9 cellular contexts compared by ENCODE assay signal in genomic region chr16:30011505-30012480, GRCh38. TPM values are rescaled to one million over a fixed set of nuclear protein-coding genes. Genes with fewer than 3 reads are reported as not detected.
DNase-seq lines count a peak whose midpoint lies in the region; ATAC-seq and TF ChIP-seq lines count a peak whose summit lies in the region.
"Had no signal": no experiment of that assay in that cellular context is flagged by ENCODE, and none has a peak within 500 bp of the region (broad histone marks: within the 10 kb centered on the region; RNA-seq: fewer than 3 reads in every experiment).

No MANE protein-coding gene starts in this region.

- ATAC-seq in IMR-90 (ENCODE audit: low read depth) (no peak), esophagus mucosa (no peak)

- H3K9me3 Mint-ChIP-seq in CD14-positive monocyte = peaks cover 0 to 17% (median 3%) of the 10 kb centered on the region in 7 donors

- peaks cover 0 to 2% of the 10 kb centered on the region in 2 donors for H3K36me3 Mint-ChIP-seq in CD14-positive monocyte

- 10% methylated on average over 14 of the region's 49 CpGs; no CpG with 5 or more reads in 1 of the 2 experiments for WGBS in IMR-90 (ENCODE audit: extremely low coverage in 2 of 2, insufficient read length in 1 of 2), 2 experiments

- H3K27me3 ChIP-seq in IMR-90 (ENCODE audit: control insufficient read depth, insufficient read depth, low read length) (peaks cover 27% of the 10 kb centered on the region), neuron (ENCODE audit: insufficient read depth, low read length) (no peaks in the 10 kb centered on the region), SJCRH30 (peaks cover 11% of the 10 kb centered on the region; the same call in 1 of the 2 replicates)

- H3K18ac ChIP-seq in IMR-90 (ENCODE audit: low read depth, low read length) = no peak overlapping the region

- DNase-seq in CD14-positive monocyte (ENCODE audit: low spot score) (peak; percentile 44), IMR-90 (no peak), cerebellum (ENCODE audit: low spot score) (peak; percentile 44), NCI-H2081 (lab: John Stamatoyannopoulos, UW) (no peak), hippocampal formation (lab: John Stamatoyannopoulos, UW) (no peak), SJCRH30 (no peak)
- DNase-seq: activated CD4-positive, CD25-positive, alpha-beta regulatory T cell had no signal

- H3K9me3 ChIP-seq in IMR-90 (ENCODE audit: control insufficient read depth, insufficient read depth, low read length) (no peaks in the 10 kb centered on the region), neuron (ENCODE audit: low read length) (no peaks in the 10 kb centered on the region), SJCRH30 (replicated peaks) (no peaks in the 10 kb centered on the region)

- dilution Hi-C loops in IMR-90 (cut with HindIII; ENCODE audit: low sequenced_read_pairs, unreplicated experiment) = no loop called here

- H3K36me3 ChIP-seq in IMR-90 (ENCODE audit: control insufficient read depth, insufficient read depth, low read length) (no peaks in the 10 kb centered on the region), neuron (ENCODE audit: insufficient read depth, low read length) (no peaks in the 10 kb centered on the region), SJCRH30 (no peaks in the 10 kb centered on the region)

- no TSS peak for BruUV-seq in IMR-90 (replicated peaks; lab: Mats Ljungman, UMichigan)

- H3K4me3 Mint-ChIP-seq in CD14-positive monocyte = peak overlapping the region; percentile 45 to 83

- CTCF ChIA-PET in IMR-90 (lab: Yijun Ruan, JAX) = no interaction called here

- H2BK15ac ChIP-seq in IMR-90 (ENCODE audit: low read depth, low read length) = no peak overlapping the region

- TF ChIP-seq RAD21 in IMR-90 (IDR thresholded peaks at IDR 0.05; ENCODE audit: low read length) = no peak

- H4K20me1 ChIP-seq in IMR-90 (ENCODE audit: insufficient read depth, low read length) = no peaks in the 10 kb centered on the region; the same call in 1 of the 2 replicates

- H4K8ac ChIP-seq in IMR-90 (ENCODE audit: low read depth in 2 of 2, low read length in 2 of 2) = no peak overlapping the region

- H3K4me1 Mint-ChIP-seq in CD14-positive monocyte = peaks cover 7% of the 10 kb centered on the region

- in situ Hi-C loops in IMR-90 (cut with MboI; ENCODE audit: low sequenced_read_pairs) = no loop called here

- H2AK5ac ChIP-seq in IMR-90 (ENCODE audit: low read depth, low read length) = no peak overlapping the region

- peak overlapping the region; percentile 78 for H2AK9ac ChIP-seq in IMR-90 (replicated peaks; ENCODE audit: low read depth, low read length, poor library complexity)

- H3K27ac Mint-ChIP-seq in CD14-positive monocyte = no peak overlapping the region

- H3K27ac ChIP-seq in IMR-90 (ENCODE audit: insufficient read depth, low read length) = no peak overlapping the region
- no peak overlapping the region for H3K27ac ChIP-seq in SJCRH30

- H3K56ac ChIP-seq in IMR-90 (ENCODE audit: extremely low read depth, insufficient read depth, low read length) = no peak overlapping the region

- H3K14ac ChIP-seq in IMR-90 (replicated peaks; ENCODE audit: low read depth, low read length) = no peak overlapping the region

- H2BK20ac ChIP-seq in IMR-90 (ENCODE audit: low read depth, low read length) = no peak overlapping the region

- TF ChIP-seq POLR2A in IMR-90 (IDR thresholded peaks at IDR 0.05; ENCODE audit: low read depth, low read length) = no peak

- H2BK5ac ChIP-seq in IMR-90 (ENCODE audit: low read depth, low read length, poor library complexity, severe bottlenecking) = no peak overlapping the region

- peak overlapping the region; percentile 51 for H2AFZ ChIP-seq in IMR-90 (replicated peaks; ENCODE audit: low read length, poor library complexity)
- H2AFZ ChIP-seq in neuron (ENCODE audit: low read depth, low read length) = peak overlapping the region; percentile 92

- no peak overlapping the region for H3K4me2 ChIP-seq in IMR-90 (ENCODE audit: low read depth, low read length)

- no peak overlapping the region; the same call in 1 of the 2 replicates for H3K4me3 ChIP-seq in IMR-90 (ENCODE audit: insufficient read depth, low read depth, low read length)
- peak overlapping the region; percentile 7 for H3K4me3 ChIP-seq in neuron (ENCODE audit: low read length)
- H3K4me3 ChIP-seq in SJCRH30 = no peak overlapping the region

- no peak overlapping the region for H4K5ac ChIP-seq in IMR-90 (ENCODE audit: low read depth, low read length)

- no peak overlapping the region for H4K91ac ChIP-seq in IMR-90 (ENCODE audit: insufficient read depth, low read depth, low read length)

- TF ChIP-seq CTCF in CD14-positive monocyte (IDR thresholded peaks at IDR 0.05) (no peak), IMR-90 (conservative IDR thresholded peaks at IDR 0.05; ENCODE audit: low read depth, low read length) (no peak)

- no peak overlapping the region for H3K23ac ChIP-seq in IMR-90 (ENCODE audit: low read depth, low read length)

- H3K79me1 ChIP-seq in IMR-90 (ENCODE audit: low read depth in 1 of 2, low read length in 2 of 2) = no peaks in the 10 kb centered on the region

- no peak overlapping the region for H2BK120ac ChIP-seq in IMR-90 (ENCODE audit: low read depth, low read length)

- H3K27me3 Mint-ChIP-seq in CD14-positive monocyte (ENCODE audit: low read depth in 3 of 3) = peaks cover 38 to 67% (median 54%) of the 10 kb centered on the region in 3 donors

- no peaks in the 10 kb centered on the region for H3K9me1 ChIP-seq in IMR-90 (ENCODE audit: insufficient read depth, low read length)

- no peaks in the 10 kb centered on the region; the same call in 1 of the 2 replicates for H3K4me1 ChIP-seq in IMR-90 (ENCODE audit: control insufficient read depth, insufficient read depth, low read length)
- peaks cover 10% of the 10 kb centered on the region for H3K4me1 ChIP-seq in neuron (ENCODE audit: insufficient read depth, low read length)
- no peaks in the 10 kb centered on the region for H3K4me1 ChIP-seq in SJCRH30

- no peak overlapping the region for H3K4ac ChIP-seq in IMR-90 (ENCODE audit: low read depth, low read length)

- POLR2A ChIA-PET in IMR-90 (lab: Charles Lee; ENCODE audit: unreplicated experiment) = no interaction called here

- intact Hi-C loops in CD14-positive monocyte (cut with micrococcal nuclease) = no loop called here
- intact Hi-C loops in IMR-90 (cut with micrococcal nuclease) = no loop called here

- H3K9ac ChIP-seq in IMR-90 (ENCODE audit: low read depth, low read length) = no peak overlapping the region

TF ChIP-seq in IMR-90, 13 proteins besides CTCF, POLR2A, EP300 and RAD21:
- TF ChIP-seq CHD1 (IDR thresholded peaks at IDR 0.05; ENCODE audit: low read depth, low read length) = no peak
- no peak for TF ChIP-seq FOS (IDR thresholded peaks at IDR 0.05; ENCODE audit: low read depth, low read length)
- TF ChIP-seq MAFK (IDR thresholded peaks at IDR 0.05; ENCODE audit: low read depth, low read length) = no peak

RNA-seq across cellular contexts. Expression of gene DOC2A, which starts 1.0 kb away (rescaled TPM):
- polyA plus RNA-seq in CD14-positive monocyte (under 1 TPM; 0.23 to 0.66 TPM), IMR-90 (2012; rRNA removed) (0.48 and 0.50 TPM in 2 replicates)
- total RNA-seq in IMR-90 (2012; rRNA removed) (under 0.01 TPM in 1 of 2 replicates, not detected in the other), cerebellum (6.2 TPM), esophagus mucosa (0.20 TPM)
- polyA plus RNA-seq in IMR-90 (2012; cell fraction: cytosol; rRNA removed) = 0.37 and 0.68 TPM in 2 replicates
- polyA plus RNA-seq in IMR-90 (2012; cell fraction: nucleus; rRNA removed; ENCODE audit: low replicate concordance) = 6.0 and 7.2 TPM in 2 replicates
- not detected in 2 replicates for total RNA-seq in SJCRH30 (2014; rRNA removed; shearing (Covaris generic))

RNA-seq across cellular contexts. Expression of gene C16orf92, which starts 11.2 kb away (rescaled TPM):
- polyA plus RNA-seq in CD14-positive monocyte (not detected), IMR-90 (2012; rRNA removed) (not detected in 2 replicates)
- total RNA-seq in IMR-90 (2012; rRNA removed) (not detected in 2 replicates), cerebellum (not detected), esophagus mucosa (not detected)
- not detected in 2 replicates for polyA plus RNA-seq in IMR-90 (2012; cell fraction: cytosol; rRNA removed)
- polyA plus RNA-seq in IMR-90 (2012; cell fraction: nucleus; rRNA removed; ENCODE audit: low replicate concordance) = not detected in 2 replicates
- not detected in 2 replicates for total RNA-seq in SJCRH30 (2014; rRNA removed; shearing (Covaris generic))

RNA-seq across cellular contexts. Expression of gene INO80E, which starts 15.8 kb away (rescaled TPM):
- 1 to 10 TPM; 2.8 to 3.5 TPM for polyA plus RNA-seq in CD14-positive monocyte
- 42.1 and 42.8 TPM in 2 replicates for total RNA-seq in IMR-90 (2012; rRNA removed)
- polyA plus RNA-seq in IMR-90 (2012; rRNA removed) = 40.9 and 46.5 TPM in 2 replicates
- polyA plus RNA-seq in IMR-90 (2012; cell fraction: cytosol; rRNA removed) = 45.5 and 51.0 TPM in 2 replicates
- 91.7 and 205 TPM in 2 replicates for polyA plus RNA-seq in IMR-90 (2012; cell fraction: nucleus; rRNA removed; ENCODE audit: low replicate concordance)
- 21.8 TPM for total RNA-seq in cerebellum
- 37.0 TPM for total RNA-seq in esophagus mucosa
- total RNA-seq in SJCRH30 (2014; rRNA removed; shearing (Covaris generic)) = 54.5 and 55.7 TPM in 2 replicates

RNA-seq across cellular contexts. Expression of gene HIRIP3, which starts 16.4 kb away (rescaled TPM):
- polyA plus RNA-seq in CD14-positive monocyte (1 to 10 TPM; 3.3 to 4.8 TPM), IMR-90 (2012; rRNA removed) (10.5 and 13.7 TPM in 2 replicates)
- total RNA-seq in IMR-90 (2012; rRNA removed) (5.0 and 5.8 TPM in 2 replicates), cerebellum (12.1 TPM), esophagus mucosa (7.1 TPM)
- polyA plus RNA-seq in IMR-90 (2012; cell fraction: cytosol; rRNA removed) = 10.9 and 18.2 TPM in 2 replicates
- polyA plus RNA-seq in IMR-90 (2012; cell fraction: nucleus; rRNA removed; ENCODE audit: low replicate concordance) = 4.6 and 5.7 TPM in 2 replicates
- total RNA-seq in SJCRH30 (2014; rRNA removed; shearing (Covaris generic)) = 10.9 and 12.5 TPM in 2 replicates

RNA-seq across cellular contexts. Expression of gene TLCD3B, which starts 19.3 kb away (rescaled TPM):
- not detected for polyA plus RNA-seq in CD14-positive monocyte
- total RNA-seq in IMR-90 (2012; rRNA removed) = not detected in 2 replicates
- polyA plus RNA-seq in IMR-90 (2012; rRNA removed) = 0.14 and 0.19 TPM in 2 replicates
- polyA plus RNA-seq in IMR-90 (2012; cell fraction: cytosol; rRNA removed) = 0.15 and 0.20 TPM in 2 replicates
- 0.37 and 1.2 TPM in 2 replicates for polyA plus RNA-seq in IMR-90 (2012; cell fraction: nucleus; rRNA removed; ENCODE audit: low replicate concordance)
- total RNA-seq in cerebellum = 15.6 TPM
- total RNA-seq in esophagus mucosa = 0.20 TPM
- 0.49 and 0.58 TPM in 2 replicates for total RNA-seq in SJCRH30 (2014; rRNA removed; shearing (Covaris generic))

Comparison
In these comparisons a context has a peak if more than half of its experiments do, and no peak if none do; other contexts are left out.
1. DNase-seq: peak in CD14-positive monocyte (single experiment) and cerebellum (single experiment); none in IMR-90 (single experiment), NCI-H2081 (0 of 2), hippocampal formation (0 of 2) and SJCRH30 (0 of 2).